Comparison of ENCODE assay signal across 1 cellular context in the genomic region with DNA sequence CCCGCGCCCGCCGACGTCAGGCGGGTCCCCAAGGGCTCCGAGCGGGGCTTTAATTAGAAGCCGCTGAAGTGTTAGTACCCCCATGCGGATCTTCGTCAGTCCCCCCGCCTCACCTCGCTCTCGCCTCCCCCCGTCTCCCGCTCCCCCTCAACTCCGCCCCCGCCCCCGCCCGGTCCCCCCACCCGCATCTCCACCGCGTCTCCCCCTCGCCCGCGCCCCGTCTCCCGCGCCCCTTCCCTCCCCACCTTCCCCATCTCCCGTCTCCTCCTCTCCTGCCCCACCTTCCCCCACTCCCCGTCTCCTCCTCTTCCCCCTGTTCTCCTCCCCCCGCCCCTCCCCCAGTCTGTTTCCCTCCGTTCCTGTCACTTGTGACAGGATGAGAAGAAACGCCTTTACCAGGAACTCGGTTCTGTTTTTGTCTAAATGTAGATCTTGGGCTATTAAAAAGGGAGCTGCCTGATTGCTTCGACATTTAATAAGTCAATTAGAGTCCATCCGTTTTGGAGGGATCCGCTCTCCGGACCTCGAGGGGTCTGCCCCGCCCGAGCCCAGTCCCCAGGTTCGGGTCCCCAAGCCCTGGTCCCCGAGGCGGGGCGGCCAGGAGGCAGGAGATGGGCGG.
TF ChIP-seq lines count a peak whose summit lies in the region.

No MANE protein-coding gene starts in this region.

TF ChIP-seq in GM23338, 12 proteins besides CTCF, POLR2A, EP300 and RAD21:
- TF ChIP-seq, protein P1, sequence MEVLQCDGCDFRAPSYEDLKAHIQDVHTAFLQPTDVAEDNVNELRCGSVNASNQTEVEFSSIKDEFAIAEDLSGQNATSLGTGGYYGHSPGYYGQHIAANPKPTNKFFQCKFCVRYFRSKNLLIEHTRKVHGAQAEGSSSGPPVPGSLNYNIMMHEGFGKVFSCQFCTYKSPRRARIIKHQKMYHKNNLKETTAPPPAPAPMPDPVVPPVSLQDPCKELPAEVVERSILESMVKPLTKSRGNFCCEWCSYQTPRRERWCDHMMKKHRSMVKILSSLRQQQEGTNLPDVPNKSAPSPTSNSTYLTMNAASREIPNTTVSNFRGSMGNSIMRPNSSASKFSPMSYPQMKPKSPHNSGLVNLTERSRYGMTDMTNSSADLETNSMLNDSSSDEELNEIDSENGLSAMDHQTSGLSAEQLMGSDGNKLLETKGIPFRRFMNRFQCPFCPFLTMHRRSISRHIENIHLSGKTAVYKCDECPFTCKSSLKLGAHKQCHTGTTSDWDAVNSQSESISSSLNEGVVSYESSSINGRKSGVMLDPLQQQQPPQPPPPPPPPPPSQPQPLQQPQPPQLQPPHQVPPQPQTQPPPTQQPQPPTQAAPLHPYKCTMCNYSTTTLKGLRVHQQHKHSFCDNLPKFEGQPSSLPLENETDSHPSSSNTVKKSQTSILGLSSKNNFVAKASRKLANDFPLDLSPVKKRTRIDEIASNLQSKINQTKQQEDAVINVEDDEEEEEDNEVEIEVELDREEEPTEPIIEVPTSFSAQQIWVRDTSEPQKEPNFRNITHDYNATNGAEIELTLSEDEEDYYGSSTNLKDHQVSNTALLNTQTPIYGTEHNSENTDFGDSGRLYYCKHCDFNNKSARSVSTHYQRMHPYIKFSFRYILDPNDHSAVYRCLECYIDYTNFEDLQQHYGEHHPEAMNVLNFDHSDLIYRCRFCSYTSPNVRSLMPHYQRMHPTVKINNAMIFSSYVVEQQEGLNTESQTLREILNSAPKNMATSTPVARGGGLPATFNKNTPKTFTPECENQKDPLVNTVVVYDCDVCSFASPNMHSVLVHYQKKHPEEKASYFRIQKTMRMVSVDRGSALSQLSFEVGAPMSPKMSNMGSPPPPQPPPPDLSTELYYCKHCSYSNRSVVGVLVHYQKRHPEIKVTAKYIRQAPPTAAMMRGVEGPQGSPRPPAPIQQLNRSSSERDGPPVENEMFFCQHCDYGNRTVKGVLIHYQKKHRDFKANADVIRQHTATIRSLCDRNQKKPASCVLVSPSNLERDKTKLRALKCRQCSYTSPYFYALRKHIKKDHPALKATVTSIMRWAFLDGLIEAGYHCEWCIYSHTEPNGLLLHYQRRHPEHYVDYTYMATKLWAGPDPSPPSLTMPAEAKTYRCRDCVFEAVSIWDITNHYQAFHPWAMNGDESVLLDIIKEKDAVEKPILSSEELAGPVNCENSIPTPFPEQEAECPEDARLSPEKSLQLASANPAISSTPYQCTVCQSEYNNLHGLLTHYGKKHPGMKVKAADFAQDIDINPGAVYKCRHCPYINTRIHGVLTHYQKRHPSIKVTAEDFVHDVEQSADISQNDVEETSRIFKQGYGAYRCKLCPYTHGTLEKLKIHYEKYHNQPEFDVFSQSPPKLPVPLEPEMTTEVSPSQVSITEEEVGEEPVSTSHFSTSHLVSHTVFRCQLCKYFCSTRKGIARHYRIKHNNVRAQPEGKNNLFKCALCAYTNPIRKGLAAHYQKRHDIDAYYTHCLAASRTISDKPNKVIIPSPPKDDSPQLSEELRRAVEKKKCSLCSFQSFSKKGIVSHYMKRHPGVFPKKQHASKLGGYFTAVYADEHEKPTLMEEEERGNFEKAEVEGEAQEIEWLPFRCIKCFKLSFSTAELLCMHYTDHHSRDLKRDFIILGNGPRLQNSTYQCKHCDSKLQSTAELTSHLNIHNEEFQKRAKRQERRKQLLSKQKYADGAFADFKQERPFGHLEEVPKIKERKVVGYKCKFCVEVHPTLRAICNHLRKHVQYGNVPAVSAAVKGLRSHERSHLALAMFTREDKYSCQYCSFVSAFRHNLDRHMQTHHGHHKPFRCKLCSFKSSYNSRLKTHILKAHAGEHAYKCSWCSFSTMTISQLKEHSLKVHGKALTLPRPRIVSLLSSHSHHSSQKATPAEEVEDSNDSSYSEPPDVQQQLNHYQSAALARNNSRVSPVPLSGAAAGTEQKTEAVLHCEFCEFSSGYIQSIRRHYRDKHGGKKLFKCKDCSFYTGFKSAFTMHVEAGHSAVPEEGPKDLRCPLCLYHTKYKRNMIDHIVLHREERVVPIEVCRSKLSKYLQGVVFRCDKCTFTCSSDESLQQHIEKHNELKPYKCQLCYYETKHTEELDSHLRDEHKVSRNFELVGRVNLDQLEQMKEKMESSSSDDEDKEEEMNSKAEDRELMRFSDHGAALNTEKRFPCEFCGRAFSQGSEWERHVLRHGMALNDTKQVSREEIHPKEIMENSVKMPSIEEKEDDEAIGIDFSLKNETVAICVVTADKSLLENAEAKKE (CRISPR knock-in tag; IDR thresholded peaks at IDR 0.05) = no peak
- TF ChIP-seq POLR2AphosphoS5 (IDR thresholded peaks at IDR 0.05; ENCODE audit: low read depth) (no peak), CREB1 (CRISPR knock-in tag; IDR thresholded peaks at IDR 0.05; ENCODE audit: low read depth) (no peak), STAT1 (IDR thresholded peaks at IDR 0.05; ENCODE audit: unreplicated experiment) (no peak), JUNB (IDR thresholded peaks at IDR 0.05; ENCODE audit: unreplicated experiment) (no peak), NANOG (IDR thresholded peaks at IDR 0.05; ENCODE audit: borderline replicate concordance) (no peak), ZNF331 (CRISPR knock-in tag; IDR thresholded peaks at IDR 0.05; ENCODE audit: low read depth) (no peak), ZNF114 (CRISPR knock-in tag; IDR thresholded peaks at IDR 0.05) (no peak), EZH2phosphoT487 (IDR thresholded peaks at IDR 0.05; ENCODE audit: unreplicated experiment) (no peak), EZH2 (IDR thresholded peaks at IDR 0.05; ENCODE audit: low read depth, unreplicated experiment) (no peak)
- TF ChIP-seq, protein P2, sequence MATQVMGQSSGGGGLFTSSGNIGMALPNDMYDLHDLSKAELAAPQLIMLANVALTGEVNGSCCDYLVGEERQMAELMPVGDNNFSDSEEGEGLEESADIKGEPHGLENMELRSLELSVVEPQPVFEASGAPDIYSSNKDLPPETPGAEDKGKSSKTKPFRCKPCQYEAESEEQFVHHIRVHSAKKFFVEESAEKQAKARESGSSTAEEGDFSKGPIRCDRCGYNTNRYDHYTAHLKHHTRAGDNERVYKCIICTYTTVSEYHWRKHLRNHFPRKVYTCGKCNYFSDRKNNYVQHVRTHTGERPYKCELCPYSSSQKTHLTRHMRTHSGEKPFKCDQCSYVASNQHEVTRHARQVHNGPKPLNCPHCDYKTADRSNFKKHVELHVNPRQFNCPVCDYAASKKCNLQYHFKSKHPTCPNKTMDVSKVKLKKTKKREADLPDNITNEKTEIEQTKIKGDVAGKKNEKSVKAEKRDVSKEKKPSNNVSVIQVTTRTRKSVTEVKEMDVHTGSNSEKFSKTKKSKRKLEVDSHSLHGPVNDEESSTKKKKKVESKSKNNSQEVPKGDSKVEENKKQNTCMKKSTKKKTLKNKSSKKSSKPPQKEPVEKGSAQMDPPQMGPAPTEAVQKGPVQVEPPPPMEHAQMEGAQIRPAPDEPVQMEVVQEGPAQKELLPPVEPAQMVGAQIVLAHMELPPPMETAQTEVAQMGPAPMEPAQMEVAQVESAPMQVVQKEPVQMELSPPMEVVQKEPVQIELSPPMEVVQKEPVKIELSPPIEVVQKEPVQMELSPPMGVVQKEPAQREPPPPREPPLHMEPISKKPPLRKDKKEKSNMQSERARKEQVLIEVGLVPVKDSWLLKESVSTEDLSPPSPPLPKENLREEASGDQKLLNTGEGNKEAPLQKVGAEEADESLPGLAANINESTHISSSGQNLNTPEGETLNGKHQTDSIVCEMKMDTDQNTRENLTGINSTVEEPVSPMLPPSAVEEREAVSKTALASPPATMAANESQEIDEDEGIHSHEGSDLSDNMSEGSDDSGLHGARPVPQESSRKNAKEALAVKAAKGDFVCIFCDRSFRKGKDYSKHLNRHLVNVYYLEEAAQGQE (IDR thresholded peaks at IDR 0.05; ENCODE audit: unreplicated experiment) = no peak
- TF ChIP-seq, protein P3, sequence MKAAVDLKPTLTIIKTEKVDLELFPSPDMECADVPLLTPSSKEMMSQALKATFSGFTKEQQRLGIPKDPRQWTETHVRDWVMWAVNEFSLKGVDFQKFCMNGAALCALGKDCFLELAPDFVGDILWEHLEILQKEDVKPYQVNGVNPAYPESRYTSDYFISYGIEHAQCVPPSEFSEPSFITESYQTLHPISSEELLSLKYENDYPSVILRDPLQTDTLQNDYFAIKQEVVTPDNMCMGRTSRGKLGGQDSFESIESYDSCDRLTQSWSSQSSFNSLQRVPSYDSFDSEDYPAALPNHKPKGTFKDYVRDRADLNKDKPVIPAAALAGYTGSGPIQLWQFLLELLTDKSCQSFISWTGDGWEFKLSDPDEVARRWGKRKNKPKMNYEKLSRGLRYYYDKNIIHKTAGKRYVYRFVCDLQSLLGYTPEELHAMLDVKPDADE (IDR thresholded peaks at IDR 0.05) = no peak
